ENCODE assay signal across 15 cellular contexts in genomic region chr12:68785823-68786222, GRCh38.
"Had no signal": no experiment of that assay in that cellular context is flagged by ENCODE, and none has a peak within 500 bp of the region (broad histone marks: within the 10 kb centered on the region; RNA-seq: fewer than 3 reads in every experiment).

No MANE protein-coding gene starts in this region.

- H3K36me3 ChIP-seq: gastrocnemius medialis, heart right ventricle, tibial artery had no signal

- H3K4me3 ChIP-seq: gastrocnemius medialis, heart right ventricle, tibial artery had no signal

- H3K27ac ChIP-seq: parathyroid adenoma had no signal

- H2AFZ ChIP-seq: parathyroid adenoma had no signal

- ATAC-seq: activated CD4-positive, CD25-positive, alpha-beta regulatory T cell treated with anti-CD3 and anti-CD28 coated beads, Interleukin-2, amount 50 U/mL, for 24 hours; effector memory CD8-positive, alpha-beta T cell; gastrocnemius medialis; naive thymus-derived CD8-positive, alpha-beta T cell; stimulated activated naive B cell treated with anti-CD40 and anti-IgM and Interleukin-4, amounts not matched to agents 10 μg/mL and 1 μg/mL and 100 μg/mL, for 72 hours had no signal

- H3K27me3 ChIP-seq: gastrocnemius medialis, heart right ventricle, tibial artery had no signal

- DNase-seq: activated CD4-positive, alpha-beta T cell treated with anti-CD3 and anti-CD28 coated beads, Interleukin-2, amount 50 U/mL, for 1 hour; activated CD8-positive, alpha-beta memory T cell treated with anti-CD3 and anti-CD28 coated beads for 24 hours; activated gamma-delta T cell treated with Interleukin-2 at 50 U/mL for 16 hours; cortex of kidney; effector memory CD8-positive, alpha-beta T cell; gastrocnemius medialis; heart right ventricle; naive thymus-derived CD8-positive, alpha-beta T cell; stimulated activated CD4-positive, alpha-beta T cell treated with anti-CD3 and anti-CD28 coated beads, Interleukin-15, amount 100 ng/mL, for 24 hours; stimulated activated CD4-positive, alpha-beta T cell treated with anti-CD3 and anti-CD28 coated beads, Interleukin-4, amount 100 ng/mL, for 1 hour; stimulated activated naive B cell treated with anti-CD40 and anti-IgM and Interleukin-4, amounts not matched to agents 10 μg/mL and 1 μg/mL and 100 μg/mL, for 72 hours; T-helper 9 cell; tibial artery had no signal

- H3K4me1 ChIP-seq: parathyroid adenoma had no signal

- H3K9ac ChIP-seq: parathyroid adenoma had no signal

- H3K9me3 ChIP-seq: gastrocnemius medialis, heart right ventricle, tibial artery had no signal

- H3K79me2 ChIP-seq: parathyroid adenoma had no signal
